Comparison of ENCODE assay signal across 27 cellular contexts in genomic region chr20:11000416-11000815, GRCh38.
"Had no signal": no experiment of that assay in that cellular context is flagged by ENCODE, and none has a peak within 500 bp of the region (broad histone marks: within the 10 kb centered on the region; RNA-seq: fewer than 3 reads in every experiment).

No MANE protein-coding gene starts in this region.

- H3K9me3 ChIP-seq: colonic mucosa, esophagus muscularis mucosa, heart right ventricle, lower lobe of right lung, mucosa of descending colon, neutrophil, pancreas, right lobe of liver, suprapubic skin had no signal

- H3K4me3 ChIP-seq: colonic mucosa, esophagus muscularis mucosa, heart right ventricle, lower lobe of right lung, mucosa of descending colon, pancreas, right lobe of liver, suprapubic skin had no signal

- ATAC-seq: heart right ventricle; left ventricle myocardium superior; lower lobe of right lung; mucosa of descending colon; natural killer cell treated with Interleukin-12 subunit alpha and Interleukin-12 subunit beta and Interleukin-15 and Interleukin-18, amount 100 ng/mL, for 72 hours; pancreas; right lobe of liver; stimulated activated naive CD8-positive, alpha-beta T cell treated with anti-CD3 and anti-CD28 coated beads, Interleukin-15, amount 100 ng/mL, for 72 hours had no signal

- DNase-seq: colonic mucosa; effector CD8-positive, alpha-beta T cell; endodermal cell; foreskin melanocyte; glutamatergic neuron; heart right ventricle; hippocampal formation; kidney glomerular epithelial cell; left ventricle myocardium superior; lower lobe of right lung; mesenchymal stem cell; mucosa of descending colon; naive B cell; pancreas; right lobe of liver; small intestine; stimulated activated CD4-positive, alpha-beta T cell treated with anti-CD3 and anti-CD28 coated beads, Interleukin-12 subunit alpha, Interleukin-12 subunit beta, amount 100 ng/mL, for 4 hours; stimulated activated CD4-positive, alpha-beta T cell treated with anti-CD3 and anti-CD28 coated beads, Interleukin-1b, Interleukin-23, amount 100 ng/mL, for 48 hours; stimulated activated CD4-positive, alpha-beta T cell treated with anti-CD3 and anti-CD28 coated beads, Interleukin-4, amount 100 ng/mL, for 1 hour; stimulated activated CD8-positive, alpha-beta memory T cell treated with anti-CD3 and anti-CD28 coated beads, Interleukin-4, amount 100 ng/mL, for 48 hours; stimulated activated naive CD4-positive, alpha-beta T cell; stimulated activated naive CD8-positive, alpha-beta T cell treated with anti-CD3 and anti-CD28 coated beads, Interleukin-15, amount 100 ng/mL, for 72 hours; trophoblast cell had no signal

- H3K4me1 ChIP-seq: colonic mucosa, lower lobe of right lung, right lobe of liver had no signal

- H3K36me3 ChIP-seq: colonic mucosa, esophagus muscularis mucosa, heart right ventricle, lower lobe of right lung, neutrophil, pancreas, right lobe of liver, suprapubic skin had no signal

- H3K27me3 ChIP-seq: colonic mucosa, esophagus muscularis mucosa, heart right ventricle, neutrophil, pancreas, right lobe of liver, suprapubic skin had no signal

- H3K27ac ChIP-seq: colonic mucosa, esophagus muscularis mucosa, heart right ventricle, lower lobe of right lung, neutrophil, pancreas, right lobe of liver, suprapubic skin had no signal
